16 cellular contexts compared by ENCODE assay signal in the genomic region with DNA sequence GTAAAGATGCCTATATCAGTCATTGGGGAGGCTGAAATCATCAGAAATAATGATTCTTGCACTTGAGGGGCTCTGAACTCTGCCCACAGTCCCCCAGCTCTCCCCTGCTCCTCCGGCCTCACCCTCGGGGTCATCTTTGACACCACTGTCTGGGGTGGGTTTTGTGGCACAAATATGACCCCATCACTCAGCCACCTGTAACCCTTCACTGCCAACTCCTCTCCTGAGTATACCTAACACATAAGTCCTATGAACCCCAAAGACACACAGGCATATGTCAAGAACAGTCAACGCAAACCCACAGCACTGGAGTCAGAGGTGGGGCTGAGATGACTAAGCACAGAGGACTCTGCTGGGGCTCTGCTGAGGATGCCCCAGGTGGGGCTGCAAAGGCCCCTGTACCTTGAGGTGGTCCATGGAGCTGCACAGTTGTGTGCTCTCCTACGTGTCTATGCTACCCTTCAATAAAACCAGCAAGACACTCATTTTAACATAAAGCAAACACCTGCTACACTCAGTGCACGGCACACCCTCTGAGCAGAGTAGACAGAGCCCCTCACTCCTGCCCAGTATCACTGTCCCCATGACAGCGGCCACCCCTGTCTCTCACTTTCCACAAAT. TPM values are rescaled to one million over a fixed set of nuclear protein-coding genes. Genes with fewer than 3 reads are reported as not detected.
A peak's percentile ranks its signal among the peaks of the same experiment; 100 is the strongest.
DNase-seq lines count a peak whose midpoint lies in the region; ATAC-seq and TF ChIP-seq lines count a peak whose summit lies in the region.
"Had no signal": no experiment of that assay in that cellular context is flagged by ENCODE, and none has a peak within 500 bp of the region (broad histone marks: within the 10 kb centered on the region; RNA-seq: fewer than 3 reads in every experiment).

No MANE protein-coding gene starts in this region.

- ATAC-seq in activated naive CD8-positive, alpha-beta T cell treated with anti-CD3 and anti-CD28 coated beads, Interleukin-2, amount 50 U/mL, for 24 hours = peak; percentile 34
- ATAC-seq in foreskin keratinocyte = peak; percentile 18
- no peak for ATAC-seq in gastrocnemius medialis

- TF ChIP-seq CTCF in foreskin keratinocyte (conservative IDR thresholded peaks at IDR 0.05) (no peak), progenitor cell of endocrine pancreas (IDR thresholded peaks at IDR 0.05; ENCODE audit: unreplicated experiment) (no peak), gastrocnemius medialis (IDR thresholded peaks at IDR 0.05 in 4 of 5, conservative IDR thresholded peaks at IDR 0.05 in 1 of 5) (no peak)

- H3K36me3 Mint-ChIP-seq in activated naive CD8-positive, alpha-beta T cell treated with anti-CD3 and anti-CD28 coated beads, Interleukin-2, amount 50 U/mL, for 24 hours (ENCODE audit: low read depth) = no peaks in the 10 kb centered on the region
- H3K36me3 Mint-ChIP-seq in activated naive CD8-positive, alpha-beta T cell treated with anti-CD3 and anti-CD28 coated beads for 36 hours = peaks cover 3% of the 10 kb centered on the region
- peaks cover 7% of the 10 kb centered on the region for H3K36me3 Mint-ChIP-seq in progenitor cell of endocrine pancreas (ENCODE audit: insufficient read depth)

- TF ChIP-seq POLR2A in gastrocnemius medialis (IDR thresholded peaks at IDR 0.05) = no peak

- CTCF ChIA-PET in HEK293T (lab: Yijun Ruan, JAX) = no interaction called here

- H3K27ac ChIP-seq in foreskin keratinocyte = no peak overlapping the region
- H3K27ac ChIP-seq in gastrocnemius medialis = no peak overlapping the region
- H3K27ac ChIP-seq: GM23248 had no signal

- no peak for DNase-seq in activated naive CD8-positive, alpha-beta T cell treated with anti-CD3 and anti-CD28 coated beads, Interleukin-2, amount 50 U/mL, for 24 hours
- no peak for DNase-seq in activated naive CD8-positive, alpha-beta T cell treated with anti-CD3 and anti-CD28 coated beads for 36 hours
- peak; percentile 2 for DNase-seq in HEK293T (ENCODE audit: extremely low spot score)
- no peak for DNase-seq in foreskin keratinocyte
- DNase-seq in progenitor cell of endocrine pancreas (ENCODE audit: low spot score, unreplicated experiment) = no peak
- DNase-seq in NCI-H146 (lab: John Stamatoyannopoulos, UW) = no peak
- DNase-seq in stimulated activated CD4-positive, alpha-beta T cell treated with anti-CD3 and anti-CD28 coated beads, Interleukin-15, amount 100 ng/mL, for 24 hours = no peak
- DNase-seq in gastrocnemius medialis = no peak
- DNase-seq: CD4-positive, alpha-beta T cell; DMS79; HCEC 1CT; NCI-H187 treated with DMSO at 0.1 percent for 48 hours; NCI-H345; NCI-H69; SHP77 treated with DMSO at 0.1 percent for 48 hours had no signal

- H3K4me1 ChIP-seq in foreskin keratinocyte = peaks cover 15% of the 10 kb centered on the region
- peaks cover 24 to 25% of the 10 kb centered on the region in 2 donors for H3K4me1 ChIP-seq in gastrocnemius medialis

- no peaks in the 10 kb centered on the region for H3K27me3 Mint-ChIP-seq in activated naive CD8-positive, alpha-beta T cell treated with anti-CD3 and anti-CD28 coated beads, Interleukin-2, amount 50 U/mL, for 24 hours
- no peaks in the 10 kb centered on the region for H3K27me3 Mint-ChIP-seq in activated naive CD8-positive, alpha-beta T cell treated with anti-CD3 and anti-CD28 coated beads for 36 hours
- H3K27me3 Mint-ChIP-seq in progenitor cell of endocrine pancreas = no peaks in the 10 kb centered on the region
- H3K27me3 Mint-ChIP-seq: CD4-positive, alpha-beta T cell had no signal

- no peak overlapping the region for H3K4me3 Mint-ChIP-seq in activated naive CD8-positive, alpha-beta T cell treated with anti-CD3 and anti-CD28 coated beads, Interleukin-2, amount 50 U/mL, for 24 hours
- no peak overlapping the region for H3K4me3 Mint-ChIP-seq in activated naive CD8-positive, alpha-beta T cell treated with anti-CD3 and anti-CD28 coated beads for 36 hours
- no peak overlapping the region for H3K4me3 Mint-ChIP-seq in progenitor cell of endocrine pancreas (ENCODE audit: low read depth)
- H3K4me3 Mint-ChIP-seq: CD4-positive, alpha-beta T cell had no signal

- POLR2A ChIA-PET in HEK293T (lab: Yijun Ruan, JAX) = no interaction called here

- peaks cover 14% of the 10 kb centered on the region for H3K4me1 Mint-ChIP-seq in activated naive CD8-positive, alpha-beta T cell treated with anti-CD3 and anti-CD28 coated beads, Interleukin-2, amount 50 U/mL, for 24 hours
- H3K4me1 Mint-ChIP-seq in activated naive CD8-positive, alpha-beta T cell treated with anti-CD3 and anti-CD28 coated beads for 36 hours = peaks cover 8% of the 10 kb centered on the region
- peaks cover 6% of the 10 kb centered on the region for H3K4me1 Mint-ChIP-seq in progenitor cell of endocrine pancreas (ENCODE audit: low read depth)

- intact Hi-C loops in gastrocnemius medialis (cut with DNase I; ENCODE audit: low total_unique reads) = no loop called here

- H3K27me3 ChIP-seq in foreskin keratinocyte (no peaks in the 10 kb centered on the region), gastrocnemius medialis (no peaks in the 10 kb centered on the region)

- no peak overlapping the region for H3K27ac Mint-ChIP-seq in activated naive CD8-positive, alpha-beta T cell treated with anti-CD3 and anti-CD28 coated beads, Interleukin-2, amount 50 U/mL, for 24 hours
- H3K27ac Mint-ChIP-seq in activated naive CD8-positive, alpha-beta T cell treated with anti-CD3 and anti-CD28 coated beads for 36 hours = no peak overlapping the region
- peak overlapping the region; percentile 26 for H3K27ac Mint-ChIP-seq in progenitor cell of endocrine pancreas
- H3K27ac Mint-ChIP-seq: CD4-positive, alpha-beta T cell had no signal

- H3K4me3 ChIP-seq in gastrocnemius medialis = no peak overlapping the region
- H3K4me3 ChIP-seq: GM23248 had no signal

- no peaks in the 10 kb centered on the region for H3K9me3 ChIP-seq in gastrocnemius medialis

- H3K36me3 ChIP-seq in gastrocnemius medialis = no peaks in the 10 kb centered on the region

- no peaks in the 10 kb centered on the region for H3K9me3 Mint-ChIP-seq in activated naive CD8-positive, alpha-beta T cell treated with anti-CD3 and anti-CD28 coated beads, Interleukin-2, amount 50 U/mL, for 24 hours
- no peaks in the 10 kb centered on the region for H3K9me3 Mint-ChIP-seq in activated naive CD8-positive, alpha-beta T cell treated with anti-CD3 and anti-CD28 coated beads for 36 hours
- no peaks in the 10 kb centered on the region for H3K9me3 Mint-ChIP-seq in progenitor cell of endocrine pancreas (ENCODE audit: low read depth)
- H3K9me3 Mint-ChIP-seq: CD4-positive, alpha-beta T cell had no signal

- in situ Hi-C loops in gastrocnemius medialis (cut with MboI; ENCODE audit: low sequenced_read_pairs in 4 of 4) = no loop called here

TF ChIP-seq in HEK293T, 16 proteins besides CTCF, POLR2A, EP300 and RAD21:
- TF ChIP-seq CTBP1 (IDR thresholded peaks at IDR 0.05; ENCODE audit: borderline replicate concordance) (no peak), ELF4 (IDR thresholded peaks at IDR 0.05) (no peak), FOXA1 (IDR thresholded peaks at IDR 0.05) (no peak), NFRKB (IDR thresholded peaks at IDR 0.05) (no peak), LEF1 (IDR thresholded peaks at IDR 0.05; ENCODE audit: borderline replicate concordance) (no peak), TARDBP (IDR thresholded peaks at IDR 0.05) (no peak), SUZ12 (IDR thresholded peaks at IDR 0.05) (no peak), ARNT (IDR thresholded peaks at IDR 0.05) (no peak), ZNF384 (IDR thresholded peaks at IDR 0.05) (no peak)
- TF ChIP-seq, protein P1, sequence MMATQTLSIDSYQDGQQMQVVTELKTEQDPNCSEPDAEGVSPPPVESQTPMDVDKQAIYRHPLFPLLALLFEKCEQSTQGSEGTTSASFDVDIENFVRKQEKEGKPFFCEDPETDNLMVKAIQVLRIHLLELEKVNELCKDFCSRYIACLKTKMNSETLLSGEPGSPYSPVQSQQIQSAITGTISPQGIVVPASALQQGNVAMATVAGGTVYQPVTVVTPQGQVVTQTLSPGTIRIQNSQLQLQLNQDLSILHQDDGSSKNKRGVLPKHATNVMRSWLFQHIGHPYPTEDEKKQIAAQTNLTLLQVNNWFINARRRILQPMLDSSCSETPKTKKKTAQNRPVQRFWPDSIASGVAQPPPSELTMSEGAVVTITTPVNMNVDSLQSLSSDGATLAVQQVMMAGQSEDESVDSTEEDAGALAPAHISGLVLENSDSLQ (IDR thresholded peaks at IDR 0.05) = no peak

RNA-seq across cellular contexts. Expression of a gene that starts 29.9 kb away (rescaled TPM):
- total RNA-seq in activated naive CD8-positive, alpha-beta T cell treated with anti-CD3 and anti-CD28 coated beads for 36 hours = 10 to 100 TPM; 26.6 to 30.7 TPM
- 28.8 and 29.4 TPM in 2 replicates for total RNA-seq in foreskin keratinocyte
- polyA plus RNA-seq in foreskin keratinocyte = 28.1 and 29.1 TPM in 2 replicates
- total RNA-seq in progenitor cell of endocrine pancreas = 51.1 and 62.4 TPM in 2 replicates
- 10 to 100 TPM; 43.1 to 76.2 (median 56.7) TPM for total RNA-seq in gastrocnemius medialis

Comparison
In these comparisons a context has a peak if more than half of its experiments do, and no peak if none do; other contexts are left out.
1. ATAC-seq: peak in activated naive CD8-positive, alpha-beta T cell treated with anti-CD3 and anti-CD28 coated beads, Interleukin-2, amount 50 U/mL, for 24 hours (single experiment) and foreskin keratinocyte (single experiment); none in gastrocnemius medialis (0 of 2).